ENCODE assay signal across 19 cellular contexts in the genomic region with DNA sequence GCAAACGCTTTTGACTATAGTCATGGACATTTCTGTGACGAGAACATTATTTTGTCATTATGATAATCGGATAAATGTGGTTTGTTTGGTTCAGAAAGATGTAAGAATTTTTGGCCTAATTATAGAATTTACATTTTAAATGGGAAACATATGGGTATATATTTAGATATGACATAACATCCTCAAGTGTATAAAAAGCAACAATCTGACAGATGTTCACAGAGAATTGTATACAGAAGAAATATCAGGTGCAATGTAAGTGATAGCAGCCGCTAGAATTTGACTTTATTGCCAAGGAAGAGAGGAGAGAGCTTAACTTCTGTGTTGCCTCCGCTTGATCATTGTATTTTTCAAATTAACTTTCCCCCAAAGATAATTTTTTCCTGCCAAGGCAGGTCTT.
DNase-seq lines count a peak whose midpoint lies in the region; TF ChIP-seq lines count a peak whose summit lies in the region.
"Had no signal": no experiment of that assay in that cellular context is flagged by ENCODE, and none has a peak within 500 bp of the region (broad histone marks: within the 10 kb centered on the region; RNA-seq: fewer than 3 reads in every experiment).

No MANE protein-coding gene starts in this region.

- H4K20me1 ChIP-seq in fibroblast of lung (ENCODE audit: control insufficient read depth, extremely low read depth, insufficient read depth, low read length), result no peaks in the 10 kb centered on the region
- H4K20me1 ChIP-seq in osteoblast (ENCODE audit: insufficient read depth, low read length), result no peaks in the 10 kb centered on the region

- H3K27ac ChIP-seq in breast epithelium (no peak overlapping the region), fibroblast of lung (ENCODE audit: insufficient read depth, low read length) (no peak overlapping the region), osteoblast (ENCODE audit: low read depth, low read length) (no peak overlapping the region)
- H3K27ac ChIP-seq: 22Rv1, SJSA1 had no signal

- BruUV-seq in MCF 10A (replicated peaks; lab: Mats Ljungman, UMichigan), result no TSS peak

- H3K36me3 ChIP-seq in breast epithelium, result no peaks in the 10 kb centered on the region
- no peaks in the 10 kb centered on the region for H3K36me3 ChIP-seq in fibroblast of lung (ENCODE audit: control insufficient read depth, insufficient read depth, low read length)
- no peaks in the 10 kb centered on the region for H3K36me3 ChIP-seq in osteoblast (ENCODE audit: insufficient read depth, low read length)
- H3K36me3 ChIP-seq: BE2C, SJSA1 had no signal

- H3K4me3 ChIP-seq in breast epithelium, result no peak overlapping the region
- H3K4me3 ChIP-seq in fibroblast of lung (replicated peaks in 1 of 4; ENCODE audit: control extremely low read depth in 1 of 4, insufficient read depth in 1 of 4, low read depth in 3 of 4, low read length in 4 of 4), result peak overlapping the region in 2 of 4 experiments; percentile 14 to 16
- no peak overlapping the region for H3K4me3 ChIP-seq in osteoblast (ENCODE audit: insufficient read depth, low read length)
- H3K4me3 ChIP-seq: SJSA1 had no signal

- H3K27ac Mint-ChIP-seq in MCF 10A (ENCODE audit: low read depth, unreplicated experiment), result no peak overlapping the region
- no peak overlapping the region for H3K27ac Mint-ChIP-seq in activated T-helper 1 cell treated with anti-CD3 and anti-CD28 coated beads, Interleukin-12 subunit alpha, Interleukin-12 subunit beta, Interleukin-2, Interleukin-4 antibody, amounts not matched to agents 30 ng/mL and 10 ng/mL and 1 ng/mL, durations not matched to agents 14 hours and 24 hours and 36 hours

- H3K4me2 ChIP-seq in fibroblast of lung (ENCODE audit: extremely low read depth, insufficient read depth, low read length) (peak overlapping the region; percentile 62), osteoblast (ENCODE audit: insufficient read depth, low read length) (peak overlapping the region; percentile 64)

- no peak overlapping the region for H3K9ac ChIP-seq in fibroblast of lung (ENCODE audit: insufficient read depth, low read length)

- no peak for TF ChIP-seq POLR2A in breast epithelium (IDR thresholded peaks at IDR 0.05)

- H3K27me3 ChIP-seq in breast epithelium, result no peaks in the 10 kb centered on the region
- no peaks in the 10 kb centered on the region for H3K27me3 ChIP-seq in fibroblast of lung (ENCODE audit: control insufficient read depth, insufficient read depth, low read length)
- no peaks in the 10 kb centered on the region for H3K27me3 ChIP-seq in osteoblast (ENCODE audit: insufficient read depth, low read length)
- H3K27me3 ChIP-seq: BE2C, SJSA1 had no signal

- POLR2A ChIA-PET in MCF 10A (lab: Yijun Ruan, JAX), result interaction anchor here (1.0 to 1.9 kb wide), 2 partner anchors 10 to 45 kb away, joined by 3 to 5 read pairs; no protein-coding TSS in a partner anchor

- H3K4me1 ChIP-seq in breast epithelium, result no peaks in the 10 kb centered on the region
- H3K4me1 ChIP-seq in fibroblast of lung (ENCODE audit: control insufficient read depth, extremely low read depth, insufficient read depth, low read length), result peaks cover 4% of the 10 kb centered on the region
- no peaks in the 10 kb centered on the region for H3K4me1 ChIP-seq in osteoblast (ENCODE audit: insufficient read depth, low read length)
- H3K4me1 ChIP-seq: BE2C had no signal

- H2AFZ ChIP-seq in fibroblast of lung (ENCODE audit: low read length) (no peak overlapping the region), osteoblast (ENCODE audit: low read length) (no peak overlapping the region)

- no peaks in the 10 kb centered on the region for H3K4me1 Mint-ChIP-seq in MCF 10A (ENCODE audit: insufficient read depth, unreplicated experiment)
- H3K4me1 Mint-ChIP-seq in activated T-helper 1 cell treated with anti-CD3 and anti-CD28 coated beads, Interleukin-12 subunit alpha, Interleukin-12 subunit beta, Interleukin-2, Interleukin-4 antibody, amounts not matched to agents 30 ng/mL and 10 ng/mL and 1 ng/mL, durations not matched to agents 14 hours and 24 hours and 36 hours (ENCODE audit: low read depth), result no peaks in the 10 kb centered on the region

- CTCF ChIA-PET in MCF 10A (lab: Yijun Ruan, JAX), result interaction anchor here (1.2 kb wide), 1 partner anchor 152 kb away, joined by 3 read pairs; no protein-coding TSS in a partner anchor

- H3K79me2 ChIP-seq in fibroblast of lung (ENCODE audit: control insufficient read depth, insufficient read depth, low read length) (no peaks in the 10 kb centered on the region), osteoblast (ENCODE audit: insufficient read depth, low read length) (no peaks in the 10 kb centered on the region)

- intact Hi-C loops in MCF 10A (cut with micrococcal nuclease) (no loop called here), breast epithelium (cut with DNase I; ENCODE audit: low total_unique reads) (no loop called here)
- intact Hi-C loops in activated T-helper 1 cell treated with anti-CD3 and anti-CD28 coated beads, Interleukin-12 subunit alpha, Interleukin-12 subunit beta, Interleukin-2, Interleukin-4 antibody, amounts not matched to agents 30 ng/mL and 10 ng/mL and 1 ng/mL, durations not matched to agents 14 hours and 24 hours and 36 hours (cut with micrococcal nuclease), result no loop called here

- no peaks in the 10 kb centered on the region for H3K36me3 Mint-ChIP-seq in MCF 10A (ENCODE audit: insufficient read depth, unreplicated experiment)
- no peaks in the 10 kb centered on the region for H3K36me3 Mint-ChIP-seq in activated T-helper 1 cell treated with anti-CD3 and anti-CD28 coated beads, Interleukin-12 subunit alpha, Interleukin-12 subunit beta, Interleukin-2, Interleukin-4 antibody, amounts not matched to agents 30 ng/mL and 10 ng/mL and 1 ng/mL, durations not matched to agents 14 hours and 24 hours and 36 hours (ENCODE audit: low read depth)

- H3K4me3 Mint-ChIP-seq in MCF 10A (ENCODE audit: unreplicated experiment), result peak overlapping the region; percentile 4
- H3K4me3 Mint-ChIP-seq in activated T-helper 1 cell treated with anti-CD3 and anti-CD28 coated beads, Interleukin-12 subunit alpha, Interleukin-12 subunit beta, Interleukin-2, Interleukin-4 antibody, amounts not matched to agents 30 ng/mL and 10 ng/mL and 1 ng/mL, durations not matched to agents 14 hours and 24 hours and 36 hours, result no peak overlapping the region

- TF ChIP-seq CTCF in MCF 10A (IDR thresholded peaks at IDR 0.05; ENCODE audit: unreplicated experiment) (no peak), breast epithelium (IDR thresholded peaks at IDR 0.05) (no peak), fibroblast of lung (conservative IDR thresholded peaks at IDR 0.05 in 1 of 2, IDR thresholded peaks at IDR 0.05 in 1 of 2; ENCODE audit: low read depth in 1 of 2, low read length in 2 of 2) (no peak), osteoblast (IDR thresholded peaks at IDR 0.05; ENCODE audit: extremely low read depth, low read depth, low read length) (no peak), GM20000 (IDR thresholded peaks at IDR 0.05; ENCODE audit: extremely low read depth, missing control alignments) (no peak)

- H3K9me3 Mint-ChIP-seq in MCF 10A (ENCODE audit: unreplicated experiment), result no peaks in the 10 kb centered on the region
- H3K9me3 Mint-ChIP-seq in activated T-helper 1 cell treated with anti-CD3 and anti-CD28 coated beads, Interleukin-12 subunit alpha, Interleukin-12 subunit beta, Interleukin-2, Interleukin-4 antibody, amounts not matched to agents 30 ng/mL and 10 ng/mL and 1 ng/mL, durations not matched to agents 14 hours and 24 hours and 36 hours, result peaks cover 4% of the 10 kb centered on the region

- DNase-seq in MCF 10A (ENCODE audit: unreplicated experiment), result no peak
- no peak for DNase-seq in breast epithelium (ENCODE audit: low spot score in 2 of 2)
- DNase-seq in fibroblast of lung (ENCODE audit: low read depth in 2 of 2), result peak in 1 of 2 donors; percentile 58
- DNase-seq in osteoblast (ENCODE audit: insufficient read length, low spot score, missing footprints), result no peak
- DNase-seq in activated T-helper 1 cell treated with anti-CD3 and anti-CD28 coated beads, Interleukin-12 subunit alpha, Interleukin-12 subunit beta, Interleukin-2, Interleukin-4 antibody, amounts not matched to agents 30 ng/mL and 10 ng/mL and 1 ng/mL, durations not matched to agents 14 hours and 24 hours and 36 hours (ENCODE audit: low spot score), result no peak
- DNase-seq in GM20000 (ENCODE audit: low spot score), result no peak
- DNase-seq in NCI-H1417 (lab: John Stamatoyannopoulos, UW), result no peak
- no peak for DNase-seq in activated effector memory CD4-positive, alpha-beta T cell treated with Interleukin-2 at 50 U/mL for 16 hours
- DNase-seq: BE2C, DMS79, H7, KG1, NCI-H1092 treated with DMSO at 0.1 percent for 48 hours, NCI-H2081 treated with DMSO at 0.1 percent for 48 hours, NCI-H2171 treated with DMSO at 0.1 percent for 48 hours, NCI-H446, NCI-H526 had no signal

- H3K27me3 Mint-ChIP-seq in MCF 10A (ENCODE audit: insufficient read depth, unreplicated experiment), result no peaks in the 10 kb centered on the region
- peaks cover 25% of the 10 kb centered on the region for H3K27me3 Mint-ChIP-seq in activated T-helper 1 cell treated with anti-CD3 and anti-CD28 coated beads, Interleukin-12 subunit alpha, Interleukin-12 subunit beta, Interleukin-2, Interleukin-4 antibody, amounts not matched to agents 30 ng/mL and 10 ng/mL and 1 ng/mL, durations not matched to agents 14 hours and 24 hours and 36 hours (ENCODE audit: insufficient read depth)

- peaks cover 0 to under 1% of the 10 kb centered on the region in 2 donors for H3K9me3 ChIP-seq in breast epithelium
- peaks cover 1% of the 10 kb centered on the region for H3K9me3 ChIP-seq in fibroblast of lung (ENCODE audit: control insufficient read depth, insufficient read depth, low read depth, low read length)
- peaks cover 3% of the 10 kb centered on the region for H3K9me3 ChIP-seq in osteoblast (ENCODE audit: low read depth, low read length)
- H3K9me3 ChIP-seq: BE2C had no signal
